In the genomic region with DNA sequence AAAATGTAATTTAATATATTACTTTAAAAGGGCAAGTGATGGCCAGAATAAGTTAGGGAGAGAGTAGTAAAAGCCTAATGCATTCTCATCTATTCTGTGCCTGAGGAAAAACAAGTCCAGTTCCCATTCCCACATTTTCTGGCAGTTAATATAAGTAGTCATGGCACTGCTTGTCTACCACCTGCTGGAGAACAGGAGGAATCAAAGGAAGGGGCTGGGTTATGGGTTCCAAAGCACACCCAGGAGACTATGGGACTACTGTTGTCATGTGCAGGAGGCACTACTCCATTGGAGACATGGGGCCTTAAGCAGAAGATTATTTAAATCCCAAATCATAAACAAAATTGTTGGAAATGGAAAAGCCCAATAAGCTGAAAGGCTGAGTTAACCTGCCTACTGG, we compare ENCODE assay signal across 16 cellular contexts.
DNase-seq lines count a peak whose midpoint lies in the region; ATAC-seq, FAIRE-seq and TF ChIP-seq lines count a peak whose summit lies in the region.
"Had no signal": no experiment of that assay in that cellular context is flagged by ENCODE, and none has a peak within 500 bp of the region (broad histone marks: within the 10 kb centered on the region; RNA-seq: fewer than 3 reads in every experiment).

No MANE protein-coding gene starts in this region.

- no TSS peak for BruUV-seq in HepG2 (replicated peaks; lab: Mats Ljungman, UMichigan)

- no peaks in the 10 kb centered on the region for H3K4me1 ChIP-seq in GM23338 (ENCODE audit: insufficient read depth)
- no peaks in the 10 kb centered on the region for H3K4me1 ChIP-seq in hepatocyte (ENCODE audit: insufficient read depth)
- H3K4me1 ChIP-seq in uterus = no peaks in the 10 kb centered on the region
- no peaks in the 10 kb centered on the region for H3K4me1 ChIP-seq in HepG2 (ENCODE audit: insufficient read depth, low read length)

- TF ChIP-seq EP300 in HepG2 (IDR thresholded peaks at IDR 0.05; ENCODE audit: low read depth in 2 of 2, low read length in 2 of 2) (no peak), HepG2 (CRISPR knock-in tag; IDR thresholded peaks at IDR 0.05; ENCODE audit: borderline replicate concordance) (no peak)

- H3K9me3 ChIP-seq in hepatocyte (ENCODE audit: low read depth) = no peaks in the 10 kb centered on the region
- no peaks in the 10 kb centered on the region for H3K9me3 ChIP-seq in uterus
- peaks cover 83% of the 10 kb centered on the region for H3K9me3 ChIP-seq in HepG2 (ENCODE audit: low read length)

- H4K20me1 ChIP-seq in GM23338 (replicated peaks; ENCODE audit: insufficient read depth) (no peaks in the 10 kb centered on the region), hepatocyte (ENCODE audit: insufficient read depth, poor library complexity, severe bottlenecking) (no peaks in the 10 kb centered on the region), HepG2 (ENCODE audit: insufficient read depth, low read length) (no peaks in the 10 kb centered on the region)

- ATAC-seq in GM23338 (peak; percentile 50; the same call in 2 of the 3 replicates), HepG2 (no peak)
- ATAC-seq: GM12878, T-helper 17 cell had no signal

- FAIRE-seq in HepG2 (lab: Jason Lieb, UNC) (no peak), H54 (lab: Jason Lieb, UNC) (no peak)
- FAIRE-seq: endothelial cell of umbilical vein, GM12878 had no signal

- H3K4me3 Mint-ChIP-seq in GM23338 = no peak overlapping the region
- H3K4me3 Mint-ChIP-seq: activated CD4-positive, alpha-beta T cell treated with anti-CD3 and anti-CD28 coated beads, Interleukin-2, amount 10 ng/mL, durations not matched to agents 7 days and 5 days; activated naive CD8-positive, alpha-beta T cell treated with anti-CD3 and anti-CD28 coated beads for 36 hours; T-helper 17 cell had no signal

- H3K27ac Mint-ChIP-seq in GM23338 = no peak overlapping the region
- H3K27ac Mint-ChIP-seq: activated CD4-positive, alpha-beta T cell treated with anti-CD3 and anti-CD28 coated beads, Interleukin-2, amount 10 ng/mL, durations not matched to agents 7 days and 5 days; activated naive CD8-positive, alpha-beta T cell treated with anti-CD3 and anti-CD28 coated beads for 36 hours; T-helper 17 cell had no signal

- H3K4me2 ChIP-seq in GM23338 (no peak overlapping the region), hepatocyte (no peak overlapping the region), HepG2 (ENCODE audit: low read depth, low read length) (no peak overlapping the region)

- H3K36me3 ChIP-seq in GM23338 (ENCODE audit: insufficient read depth) = no peaks in the 10 kb centered on the region
- no peaks in the 10 kb centered on the region for H3K36me3 ChIP-seq in hepatocyte (replicated peaks; ENCODE audit: insufficient read depth, low read depth)
- no peaks in the 10 kb centered on the region for H3K36me3 ChIP-seq in uterus
- H3K36me3 ChIP-seq in HepG2 (replicated peaks in 1 of 2; ENCODE audit: control insufficient read depth in 1 of 2, insufficient read depth in 2 of 2, low read length in 2 of 2) = no peaks in the 10 kb centered on the region

- H3K27me3 Mint-ChIP-seq in GM23338 (ENCODE audit: insufficient read depth, low read depth, poor library complexity) = no peaks in the 10 kb centered on the region
- H3K27me3 Mint-ChIP-seq: activated CD4-positive, alpha-beta T cell treated with anti-CD3 and anti-CD28 coated beads, Interleukin-2, amount 10 ng/mL, durations not matched to agents 7 days and 5 days; activated naive CD8-positive, alpha-beta T cell treated with anti-CD3 and anti-CD28 coated beads for 36 hours; T-helper 17 cell had no signal

- CTCF ChIA-PET in HepG2 (lab: Yijun Ruan, JAX; ENCODE audit: low intra/inter-chr PET ratio, low total read pairs) = no interaction called here

- H3K27ac ChIP-seq in GM23338 (ENCODE audit: low read depth) (no peak overlapping the region), hepatocyte (no peak overlapping the region), uterus (no peak overlapping the region), HepG2 (ENCODE audit: extremely low read length, insufficient read depth, low read length) (no peak overlapping the region)

- H3K79me2 ChIP-seq in GM23338 (replicated peaks; ENCODE audit: insufficient read depth) (no peaks in the 10 kb centered on the region), hepatocyte (no peaks in the 10 kb centered on the region), HepG2 (ENCODE audit: insufficient read depth, low read length) (no peaks in the 10 kb centered on the region)

- H3K27me3 ChIP-seq in GM23338 (ENCODE audit: insufficient read depth) (no peaks in the 10 kb centered on the region), hepatocyte (no peaks in the 10 kb centered on the region), uterus (no peaks in the 10 kb centered on the region), HepG2 (ENCODE audit: control insufficient read depth in 1 of 2, insufficient read depth in 2 of 2, low read length in 2 of 2) (no peaks in the 10 kb centered on the region)

- no peaks in the 10 kb centered on the region for H3F3A ChIP-seq in GM23338 (replicated peaks; ENCODE audit: low read depth)

- in situ Hi-C loops in ACHN (cut with HindIII; ENCODE audit: low pct_ligation_motif_present, low pct_unique_long_range_greater_than_20kb, low sequenced_read_pairs) (no loop called here), HepG2 (cut with HindIII; ENCODE audit: extremely low pct_ligation_motif_present, low pct_unique_long_range_greater_than_20kb) (no loop called here)

- H2AFZ ChIP-seq in GM23338 (no peak overlapping the region), hepatocyte (no peak overlapping the region), HepG2 (ENCODE audit: low read length) (no peak overlapping the region)

- POLR2A ChIA-PET in HepG2 (lab: Yijun Ruan, JAX) = no interaction called here

- H3K9me2 ChIP-seq in GM23338 (ENCODE audit: insufficient read depth) = peaks cover 3% of the 10 kb centered on the region; the same call in 1 of the 2 replicates
- no peaks in the 10 kb centered on the region for H3K9me2 ChIP-seq in hepatocyte (replicated peaks; ENCODE audit: insufficient read depth)

- H3K9ac ChIP-seq in HepG2 (ENCODE audit: insufficient read depth, low read depth, low read length) = no peak overlapping the region

- TF ChIP-seq CTCF in GM23338 (conservative IDR thresholded peaks at IDR 0.05; ENCODE audit: low read depth in 2 of 2) (peak; percentile 32 to 58), hepatocyte (IDR thresholded peaks at IDR 0.05; ENCODE audit: poor library complexity) (no peak), uterus (IDR thresholded peaks at IDR 0.05) (no peak), HepG2 (CRISPR knock-in tag; IDR thresholded peaks at IDR 0.05) (no peak)

- H3K4me3 ChIP-seq in GM23338 = no peak overlapping the region
- H3K4me3 ChIP-seq in hepatocyte = no peak overlapping the region
- no peak overlapping the region for H3K4me3 ChIP-seq in uterus
- no peak overlapping the region for H3K4me3 ChIP-seq in HepG2 (replicated peaks in 1 of 3; ENCODE audit: insufficient read depth in 1 of 3, low read depth in 2 of 3, low read length in 3 of 3)
- H3K4me3 ChIP-seq: GM12878 had no signal

- peak; percentile 8 for DNase-seq in ACHN
- peak; percentile 38 for DNase-seq in GM23338 (ENCODE audit: low spot score)
- peak; percentile 1 for DNase-seq in RPMI7951 (ENCODE audit: low read depth)
- peak; percentile 11 for DNase-seq in hepatocyte (ENCODE audit: low spot score)
- DNase-seq in uterus = no peak
- DNase-seq in stimulated activated CD4-positive, alpha-beta T cell treated with anti-CD3 and anti-CD28 coated beads, Interleukin-4, amount 100 ng/mL, for 1 hour = no peak
- no peak for DNase-seq in HepG2 (ENCODE audit: low spot score)
- no peak for DNase-seq in H54 (ENCODE audit: insufficient read length, low spot score)
- DNase-seq: activated CD4-positive, alpha-beta T cell treated with anti-CD3 and anti-CD28 coated beads, Interleukin-2, amount 10 ng/mL, durations not matched to agents 7 days and 5 days; activated naive CD8-positive, alpha-beta T cell treated with anti-CD3 and anti-CD28 coated beads for 36 hours; AML-193; central memory CD4-positive, alpha-beta T cell; NCI-H1092 treated with DMSO at 0.1 percent for 48 hours; T-helper 17 cell had no signal

- H3K9me3 Mint-ChIP-seq in GM23338 = peaks cover 9% of the 10 kb centered on the region; the same call in 2 of the 3 replicates

- no peak for TF ChIP-seq RAD21 in HepG2 (CRISPR knock-in tag; IDR thresholded peaks at IDR 0.05)

- no peaks in the 10 kb centered on the region for H3K4me1 Mint-ChIP-seq in GM23338
- H3K4me1 Mint-ChIP-seq: activated CD4-positive, alpha-beta T cell treated with anti-CD3 and anti-CD28 coated beads, Interleukin-2, amount 10 ng/mL, durations not matched to agents 7 days and 5 days; activated naive CD8-positive, alpha-beta T cell treated with anti-CD3 and anti-CD28 coated beads for 36 hours; T-helper 17 cell had no signal

- H3K36me3 Mint-ChIP-seq in GM23338 (ENCODE audit: low read depth) = no peaks in the 10 kb centered on the region
- H3K36me3 Mint-ChIP-seq: activated naive CD8-positive, alpha-beta T cell treated with anti-CD3 and anti-CD28 coated beads for 36 hours had no signal

- TF ChIP-seq POLR2A in uterus (IDR thresholded peaks at IDR 0.05) (no peak), HepG2 (IDR thresholded peaks at IDR 0.05; ENCODE audit: insufficient read depth in 1 of 2, low read depth in 2 of 2, low read length in 2 of 2) (no peak), H54 (IDR thresholded peaks at IDR 0.05; ENCODE audit: low read depth, low read length) (no peak)

- intact Hi-C loops in uterus (cut with DNase I; ENCODE audit: low total_unique reads) (no loop called here), HepG2 (cut with micrococcal nuclease; ENCODE audit: unreplicated experiment) (no loop called here)

TF ChIP-seq in HepG2, 621 proteins besides CTCF, POLR2A, EP300 and RAD21 (continues in another document):
- TF ChIP-seq FOXJ3 (CRISPR knock-in tag; IDR thresholded peaks at IDR 0.05; ENCODE audit: borderline replicate concordance) (no peak), ZNF850 (CRISPR knock-in tag; conservative IDR thresholded peaks at IDR 0.05) (no peak), TCF7 (IDR thresholded peaks at IDR 0.05; ENCODE audit: low read depth) (no peak), HBP1 (CRISPR knock-in tag; IDR thresholded peaks at IDR 0.05; ENCODE audit: low read depth) (no peak)

Comparison
In these comparisons a context has a peak if more than half of its experiments do, and no peak if none do; other contexts are left out.
1. DNase-seq: peak in ACHN (single experiment), GM23338 (single experiment), RPMI7951 (single experiment) and hepatocyte (single experiment); none in uterus (0 of 2), stimulated activated CD4-positive, alpha-beta T cell treated with anti-CD3 and anti-CD28 coated beads, Interleukin-4, amount 100 ng/mL, for 1 hour (single experiment), HepG2 (single experiment) and H54 (single experiment).
2. CTCF ChIP-seq: peak in GM23338 (2 of 2); none in hepatocyte (single experiment), uterus (0 of 4) and HepG2 (single experiment).